Comparison of ENCODE assay signal across 9 cellular contexts in the genomic region with DNA sequence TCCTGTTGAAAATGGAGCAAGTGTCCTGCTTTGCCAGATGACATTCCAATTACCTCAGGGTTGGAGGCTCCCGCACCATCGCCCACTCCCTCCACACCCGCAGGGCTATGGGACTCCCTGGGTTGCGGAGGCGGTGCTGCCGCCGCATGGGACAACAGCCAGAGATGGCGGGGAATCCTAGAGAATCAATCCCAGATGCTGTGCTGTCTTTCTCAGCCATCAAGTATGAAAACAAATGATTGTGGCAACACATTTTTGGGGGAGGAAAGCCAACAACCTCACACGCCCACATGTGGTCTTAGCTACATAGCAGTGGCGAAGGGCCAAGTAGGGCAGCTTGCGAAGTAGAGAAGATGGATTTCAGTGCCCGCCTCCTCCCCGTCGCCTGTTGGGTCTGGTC. TPM values are rescaled to one million over a fixed set of nuclear protein-coding genes. Genes with fewer than 3 reads are reported as not detected.
DNase-seq lines count a peak whose midpoint lies in the region; ATAC-seq lines count a peak whose summit lies in the region.
"Had no signal": no experiment of that assay in that cellular context is flagged by ENCODE, and none has a peak within 500 bp of the region (broad histone marks: within the 10 kb centered on the region; RNA-seq: fewer than 3 reads in every experiment).

No MANE protein-coding gene starts in this region.

- H3K27me3 ChIP-seq in right cardiac atrium (ENCODE audit: control insufficient read depth, insufficient read depth) (no peaks in the 10 kb centered on the region), aorta (ENCODE audit: control insufficient read depth in 1 of 2, insufficient read depth in 2 of 2, low read length in 1 of 2) (no peaks in the 10 kb centered on the region)

- H3K9me3 ChIP-seq in right cardiac atrium (ENCODE audit: control insufficient read depth, low read length), result no peaks in the 10 kb centered on the region
- no peaks in the 10 kb centered on the region for H3K9me3 ChIP-seq in aorta (ENCODE audit: control insufficient read depth, low read length)

- H3K4me3 ChIP-seq in right cardiac atrium (ENCODE audit: low read length) (no peak overlapping the region), aorta (ENCODE audit: low read length in 2 of 2) (peak overlapping the region in 1 of 2 donors; percentile 35)

- WGBS in right cardiac atrium, result 61% methylated on average over 14 of the region's 14 CpGs
- 2 to 16% methylated on average over 14 of the region's 14 CpGs for WGBS in aorta, 2 donors

- peak; percentile 34 for DNase-seq in stimulated activated naive CD4-positive, alpha-beta T cell treated with Interleukin-2 at 50 U/mL for 16 hours (lab: John Stamatoyannopoulos, UW)
- DNase-seq in stimulated activated naive CD4-positive, alpha-beta T cell (lab: John Stamatoyannopoulos, UW), result no peak
- DNase-seq in amniotic stem cell (lab: John Stamatoyannopoulos, UW) (peak; percentile 78), right cardiac atrium (peak; percentile 52 to 71 (median 58)), aorta (peak; percentile 59 to 80), DMS114 treated with DMSO at 0.1 percent for 48 hours (lab: John Stamatoyannopoulos, UW; ENCODE audit: unreplicated experiment) (no peak), NCI-H2196 (lab: John Stamatoyannopoulos, UW; ENCODE audit: unreplicated experiment) (no peak)

- intact Hi-C loops in right cardiac atrium (cut with DNase I) (no loop called here), aorta (cut with DNase I) (no loop called here)

- H3K4me1 ChIP-seq in right cardiac atrium (ENCODE audit: control insufficient read depth, insufficient read depth, low read length), result no peaks in the 10 kb centered on the region
- H3K4me1 ChIP-seq in aorta (ENCODE audit: control insufficient read depth in 1 of 2, insufficient read depth in 2 of 2, low read length in 2 of 2), result no peaks in the 10 kb centered on the region

- ATAC-seq in right cardiac atrium (peak in 1 of 2 donors; percentile 52), aorta (ENCODE audit: low FRiP score) (peak; percentile 73), GM18873 (IDR thresholded peaks at IDR 0.05; ENCODE audit: low FRiP score, unreplicated experiment) (no peak)
- ATAC-seq: activated naive CD4-positive, alpha-beta T cell treated with anti-CD3 and anti-CD28 coated beads, Interleukin-2, amount 50 U/mL, for 72 hours had no signal

- H3K36me3 ChIP-seq in aorta (ENCODE audit: control insufficient read depth in 1 of 2, insufficient read depth in 2 of 2, low read length in 1 of 2), result no peaks in the 10 kb centered on the region

- H3K27ac ChIP-seq in right cardiac atrium (ENCODE audit: low read length) (no peak overlapping the region), aorta (ENCODE audit: low read depth in 1 of 2, low read length in 2 of 2) (no peak overlapping the region)

RNA-seq across cellular contexts. Expression of a gene that starts 46.7 kb away (rescaled TPM):
- total RNA-seq in right cardiac atrium (not detected), aorta (1 to 10 TPM; 2.3 to 3.7 TPM)
- polyA plus RNA-seq in right cardiac atrium (not detected), aorta (1 to 10 TPM in 1 of 2 donors, under 1 TPM in 1; 0.36 to 1.3 TPM)

Comparison
In these comparisons a context has a peak if more than half of its experiments do, and no peak if none do; other contexts are left out.
1. DNase-seq: peak in stimulated activated naive CD4-positive, alpha-beta T cell treated with Interleukin-2 at 50 U/mL for 16 hours (single experiment), amniotic stem cell (single experiment), right cardiac atrium (3 of 3) and aorta (2 of 2); none in stimulated activated naive CD4-positive, alpha-beta T cell (0 of 6), DMS114 treated with DMSO at 0.1 percent for 48 hours (single experiment) and NCI-H2196 (single experiment).